In genomic region chr16:49688298-49688697, GRCh38 we compare ENCODE assay signal across 23 cellular contexts.
"Had no signal": no experiment of that assay in that cellular context is flagged by ENCODE, and none has a peak within 500 bp of the region (broad histone marks: within the 10 kb centered on the region; RNA-seq: fewer than 3 reads in every experiment).

No MANE protein-coding gene starts in this region.

- H3K27me3 ChIP-seq: breast epithelium, gastrocnemius medialis, hepatocyte, right lobe of liver, testis, transverse colon had no signal

- H2AFZ ChIP-seq: hepatocyte had no signal

- H3K4me3 Mint-ChIP-seq: activated B cell treated with CpG ODN at 0.5 μM for 24 hours; activated CD8-positive, alpha-beta memory T cell treated with anti-CD3 and anti-CD28 coated beads, Interleukin-2, amount 10 ng/mL, durations not matched to agents 7 days and 5 days; activated CD8-positive, alpha-beta T cell treated with anti-CD3 and anti-CD28 coated beads, Interleukin-2, amount 10 ng/mL, durations not matched to agents 7 days and 5 days; natural killer cell had no signal

- H3K4me1 Mint-ChIP-seq: activated B cell treated with CpG ODN at 0.5 μM for 24 hours; activated CD8-positive, alpha-beta memory T cell treated with anti-CD3 and anti-CD28 coated beads, Interleukin-2, amount 10 ng/mL, durations not matched to agents 7 days and 5 days; natural killer cell had no signal

- DNase-seq: activated B cell treated with CpG ODN at 0.5 μM for 24 hours; activated CD8-positive, alpha-beta memory T cell treated with anti-CD3 and anti-CD28 coated beads, Interleukin-2, amount 10 ng/mL, durations not matched to agents 7 days and 5 days; activated CD8-positive, alpha-beta T cell treated with anti-CD3 and anti-CD28 coated beads, Interleukin-2, amount 10 ng/mL, durations not matched to agents 7 days and 5 days; activated naive CD4-positive, alpha-beta T cell; activated T-cell treated with anti-CD3 and anti-CD28 coated beads, Interleukin-2, amount 50 U/mL, for 48 hours; central memory CD4-positive, alpha-beta T cell; gastrocnemius medialis; left lung; lower lobe of right lung; mesenchymal stem cell; natural killer cell; right lobe of liver; stimulated activated CD4-positive, alpha-beta T cell treated with anti-CD3 and anti-CD28 coated beads, Interleukin-2, amount 100 ng/mL, for 48 hours; stimulated activated naive CD8-positive, alpha-beta T cell treated with anti-CD3 and anti-CD28 coated beads, Interleukin-15, Interleukin-2, amounts not matched to agents 100 U/mL and 50 U/mL, for 24 hours; T-helper 2 cell; testis; transverse colon had no signal

- H3K27ac Mint-ChIP-seq: activated B cell treated with CpG ODN at 0.5 μM for 24 hours; activated CD8-positive, alpha-beta memory T cell treated with anti-CD3 and anti-CD28 coated beads, Interleukin-2, amount 10 ng/mL, durations not matched to agents 7 days and 5 days; activated CD8-positive, alpha-beta T cell treated with anti-CD3 and anti-CD28 coated beads, Interleukin-2, amount 10 ng/mL, durations not matched to agents 7 days and 5 days; activated T-helper 2 cell treated with anti-CD3 and anti-CD28 coated beads, Interferon-gamma antibody, Interleukin-2, Interleukin-4, amounts not matched to agents 10 μg/mL and 5 μg/mL and 100 μg/mL, durations not matched to agents 14 hours and 24 hours and 36 hours; natural killer cell had no signal

- H3K4me3 ChIP-seq: breast epithelium, gastrocnemius medialis, hepatocyte, left lung, lower lobe of right lung, right lobe of liver, testis, transverse colon had no signal

- H3K9me3 Mint-ChIP-seq: activated B cell treated with CpG ODN at 0.5 μM for 24 hours; activated naive CD4-positive, alpha-beta T cell treated with anti-CD3 and anti-CD28 coated beads, Interleukin-2, amount 50 U/mL, for 72 hours; activated T-helper 2 cell treated with anti-CD3 and anti-CD28 coated beads, Interferon-gamma antibody, Interleukin-2, Interleukin-4, amounts not matched to agents 10 μg/mL and 5 μg/mL and 100 μg/mL, durations not matched to agents 14 hours and 24 hours and 36 hours; natural killer cell had no signal

- H3K79me2 ChIP-seq: hepatocyte had no signal

- H3K4me2 ChIP-seq: hepatocyte had no signal

- H3K9me3 ChIP-seq: breast epithelium, gastrocnemius medialis, left lung, lower lobe of right lung, neutrophil, right lobe of liver, testis, transverse colon had no signal

- H3K27ac ChIP-seq: breast epithelium, epithelial cell of prostate, gastrocnemius medialis, hepatocyte, left lung, lower lobe of right lung, neutrophil, right lobe of liver, testis, transverse colon had no signal

- H3K36me3 ChIP-seq: breast epithelium, gastrocnemius medialis, left lung, lower lobe of right lung, neutrophil, right lobe of liver, transverse colon had no signal

- H3K36me3 Mint-ChIP-seq: activated CD8-positive, alpha-beta memory T cell treated with anti-CD3 and anti-CD28 coated beads, Interleukin-2, amount 10 ng/mL, durations not matched to agents 7 days and 5 days; activated naive CD4-positive, alpha-beta T cell treated with anti-CD3 and anti-CD28 coated beads, Interleukin-2, amount 50 U/mL, for 72 hours; natural killer cell had no signal

- H3K4me1 ChIP-seq: breast epithelium, gastrocnemius medialis, left lung, lower lobe of right lung, right lobe of liver, testis, transverse colon had no signal
